Comparison of ENCODE assay signal across 9 cellular contexts in genomic region chr15:52011711-52012144, GRCh38. TPM values are rescaled to one million over a fixed set of nuclear protein-coding genes. Genes with fewer than 3 reads are reported as not detected.
DNase-seq lines count a peak whose midpoint lies in the region; ATAC-seq and TF ChIP-seq lines count a peak whose summit lies in the region.
"Had no signal": no experiment of that assay in that cellular context is flagged by ENCODE, and none has a peak within 500 bp of the region (broad histone marks: within the 10 kb centered on the region; RNA-seq: fewer than 3 reads in every experiment).

No MANE protein-coding gene starts in this region.

- H3K27me3 Mint-ChIP-seq in activated T-helper 2 cell treated with anti-CD3 and anti-CD28 coated beads, Interferon-gamma antibody, Interleukin-2, Interleukin-4, amounts not matched to agents 10 μg/mL and 5 μg/mL and 100 μg/mL, durations not matched to agents 14 hours and 24 hours and 36 hours (ENCODE audit: low read depth) = no peaks in the 10 kb centered on the region
- H3K27me3 Mint-ChIP-seq: CD4-positive, CD25-positive, alpha-beta regulatory T cell had no signal

- no peaks in the 10 kb centered on the region for H3K9me3 Mint-ChIP-seq in activated T-helper 2 cell treated with anti-CD3 and anti-CD28 coated beads, Interferon-gamma antibody, Interleukin-2, Interleukin-4, amounts not matched to agents 10 μg/mL and 5 μg/mL and 100 μg/mL, durations not matched to agents 14 hours and 24 hours and 36 hours
- H3K9me3 Mint-ChIP-seq: CD4-positive, CD25-positive, alpha-beta regulatory T cell had no signal

- H3K4me3 ChIP-seq in LNCaP clone FGC (ENCODE audit: low read depth, low read length) = no peak overlapping the region

- DNase-seq in LNCaP clone FGC (ENCODE audit: low read depth) (peak; percentile 92), hippocampal formation (lab: John Stamatoyannopoulos, UW) (peak; percentile 22 to 31), DMS114 treated with DMSO at 0.1 percent for 48 hours (lab: John Stamatoyannopoulos, UW; ENCODE audit: unreplicated experiment) (no peak), mucosa of gallbladder (ENCODE audit: low spot score) (no peak)
- no peak for DNase-seq in activated T-helper 2 cell treated with anti-CD3 and anti-CD28 coated beads, Interferon-gamma antibody, Interleukin-2, Interleukin-4, amounts not matched to agents 10 μg/mL and 5 μg/mL and 100 μg/mL, durations not matched to agents 14 hours and 24 hours and 36 hours (ENCODE audit: low spot score)
- DNase-seq: CD4-positive, CD25-positive, alpha-beta regulatory T cell had no signal

- no peaks in the 10 kb centered on the region for H3K36me3 Mint-ChIP-seq in activated T-helper 2 cell treated with anti-CD3 and anti-CD28 coated beads, Interferon-gamma antibody, Interleukin-2, Interleukin-4, amounts not matched to agents 10 μg/mL and 5 μg/mL and 100 μg/mL, durations not matched to agents 14 hours and 24 hours and 36 hours (ENCODE audit: low read depth)
- H3K36me3 Mint-ChIP-seq: CD4-positive, CD25-positive, alpha-beta regulatory T cell had no signal

- TF ChIP-seq CTCF in 22Rv1 (IDR thresholded peaks at IDR 0.05) (no peak), LNCaP clone FGC (IDR thresholded peaks at IDR 0.05; ENCODE audit: control insufficient read depth, extremely low read depth, insufficient read depth) (no peak)

- intact Hi-C loops in activated T-helper 2 cell treated with anti-CD3 and anti-CD28 coated beads, Interferon-gamma antibody, Interleukin-2, Interleukin-4, amounts not matched to agents 10 μg/mL and 5 μg/mL and 100 μg/mL, durations not matched to agents 14 hours and 24 hours and 36 hours (cut with micrococcal nuclease) = no loop called here

- peaks cover 57% of the 10 kb centered on the region for H3K4me1 Mint-ChIP-seq in activated T-helper 2 cell treated with anti-CD3 and anti-CD28 coated beads, Interferon-gamma antibody, Interleukin-2, Interleukin-4, amounts not matched to agents 10 μg/mL and 5 μg/mL and 100 μg/mL, durations not matched to agents 14 hours and 24 hours and 36 hours (ENCODE audit: low read depth)

- no peak overlapping the region for H3K4me3 Mint-ChIP-seq in activated T-helper 2 cell treated with anti-CD3 and anti-CD28 coated beads, Interferon-gamma antibody, Interleukin-2, Interleukin-4, amounts not matched to agents 10 μg/mL and 5 μg/mL and 100 μg/mL, durations not matched to agents 14 hours and 24 hours and 36 hours (ENCODE audit: low read depth)
- H3K4me3 Mint-ChIP-seq: CD4-positive, CD25-positive, alpha-beta regulatory T cell had no signal

- peak overlapping the region; percentile 12 for H3K27ac Mint-ChIP-seq in activated T-helper 2 cell treated with anti-CD3 and anti-CD28 coated beads, Interferon-gamma antibody, Interleukin-2, Interleukin-4, amounts not matched to agents 10 μg/mL and 5 μg/mL and 100 μg/mL, durations not matched to agents 14 hours and 24 hours and 36 hours
- H3K27ac Mint-ChIP-seq: CD4-positive, CD25-positive, alpha-beta regulatory T cell had no signal

- H3K27ac ChIP-seq in 22Rv1 = peak overlapping the region; percentile 75

- ATAC-seq in GM21447 (IDR thresholded peaks at IDR 0.05; ENCODE audit: unreplicated experiment) (no peak), GM18868 (IDR thresholded peaks at IDR 0.05; ENCODE audit: unreplicated experiment) (no peak)

RNA-seq across cellular contexts. Expression of gene MAPK6, which starts 7.3 kb away (rescaled TPM):
- 55.8 and 58.7 TPM in 2 replicates for total RNA-seq in activated T-helper 2 cell treated with anti-CD3 and anti-CD28 coated beads, Interferon-gamma antibody, Interleukin-2, Interleukin-4, amounts not matched to agents 10 μg/mL and 5 μg/mL and 100 μg/mL, durations not matched to agents 14 hours and 24 hours and 36 hours
- 41.2 TPM for total RNA-seq in mucosa of gallbladder

RNA-seq across cellular contexts. Expression of gene LEO1, which starts 40.1 kb away (rescaled TPM):
- 38.2 TPM in 2 replicates for total RNA-seq in activated T-helper 2 cell treated with anti-CD3 and anti-CD28 coated beads, Interferon-gamma antibody, Interleukin-2, Interleukin-4, amounts not matched to agents 10 μg/mL and 5 μg/mL and 100 μg/mL, durations not matched to agents 14 hours and 24 hours and 36 hours
- total RNA-seq in mucosa of gallbladder = 18.0 TPM

Comparison
In these comparisons a context has a peak if more than half of its experiments do, and no peak if none do; other contexts are left out.
1. DNase-seq: peak in LNCaP clone FGC (single experiment) and hippocampal formation (2 of 2); none in activated T-helper 2 cell treated with anti-CD3 and anti-CD28 coated beads, Interferon-gamma antibody, Interleukin-2, Interleukin-4, amounts not matched to agents 10 μg/mL and 5 μg/mL and 100 μg/mL, durations not matched to agents 14 hours and 24 hours and 36 hours (single experiment), DMS114 treated with DMSO at 0.1 percent for 48 hours (single experiment) and mucosa of gallbladder (single experiment).